21 cellular contexts compared by ENCODE assay signal in genomic region chr6:64083261-64083660, GRCh38.
A peak's percentile ranks its signal among the peaks of the same experiment; 100 is the strongest.
DNase-seq lines count a peak whose midpoint lies in the region; ATAC-seq and TF ChIP-seq lines count a peak whose summit lies in the region.
"Had no signal": no experiment of that assay in that cellular context is flagged by ENCODE, and none has a peak within 500 bp of the region (broad histone marks: within the 10 kb centered on the region; RNA-seq: fewer than 3 reads in every experiment).

No MANE protein-coding gene starts in this region.

- H3K9me3 Mint-ChIP-seq in WTC11, result peaks cover 29% of the 10 kb centered on the region

- no peak overlapping the region for H2AK5ac ChIP-seq in mesendoderm (ENCODE audit: low read length)

- POLR2A ChIA-PET in WTC11 (lab: Charles Lee), result no interaction called here

- H4K8ac ChIP-seq in mesendoderm (ENCODE audit: low read depth, low read length), result no peak overlapping the region

- H3K4me3 Mint-ChIP-seq in WTC11, result no peak overlapping the region
- H3K4me3 Mint-ChIP-seq: HFFc6; T-helper 2 cell treated with Interferon-gamma antibody and Interleukin-4, amounts not matched to agents 5 μg/mL and 100 μg/mL, for 36 hours had no signal

- H2BK15ac ChIP-seq in mesendoderm (replicated peaks; ENCODE audit: low read depth), result no peak overlapping the region

- no peak overlapping the region for H3K56ac ChIP-seq in mesendoderm (ENCODE audit: low read length)

- peaks cover 4% of the 10 kb centered on the region for H3K36me3 Mint-ChIP-seq in WTC11

- H3K79me2 ChIP-seq in hepatocyte (no peaks in the 10 kb centered on the region), mesendoderm (ENCODE audit: control insufficient read depth, insufficient read depth, low read length) (no peaks in the 10 kb centered on the region)

- no peaks in the 10 kb centered on the region for H3K4me1 Mint-ChIP-seq in WTC11

- H3K27ac ChIP-seq in hepatocyte (peak overlapping the region; percentile 67), mesendoderm (ENCODE audit: low read depth, low read length) (no peak overlapping the region)
- H3K27ac ChIP-seq: A549 had no signal

- WGBS in hepatocyte (ENCODE audit: low lambda C conversion rate, missing lambda C conversion rate), result 100% methylated on average over 2 of the region's 2 CpGs
- no CpG with 5 or more reads among the region's 2 CpGs for WGBS in mesendoderm (ENCODE audit: extremely low coverage, insufficient coverage, low lambda C conversion rate)

- no peak overlapping the region for H2BK120ac ChIP-seq in mesendoderm (ENCODE audit: low read depth, low read length)

- no peaks in the 10 kb centered on the region for H3K79me1 ChIP-seq in mesendoderm (ENCODE audit: low read length)

- no peak overlapping the region for H3K23ac ChIP-seq in mesendoderm (ENCODE audit: low read length)

- no peak overlapping the region for H3K4ac ChIP-seq in mesendoderm (ENCODE audit: low read depth, low read length)

- H2AFZ ChIP-seq in hepatocyte, result no peak overlapping the region

- H4K20me1 ChIP-seq in hepatocyte (ENCODE audit: insufficient read depth, poor library complexity, severe bottlenecking), result no peaks in the 10 kb centered on the region

- H3K4me2 ChIP-seq in hepatocyte (no peak overlapping the region), mesendoderm (ENCODE audit: low read length) (no peak overlapping the region)
- H3K4me2 ChIP-seq: A549 had no signal

- H2BK5ac ChIP-seq in mesendoderm (ENCODE audit: low read length), result no peak overlapping the region

- H3K9me2 ChIP-seq in hepatocyte (replicated peaks; ENCODE audit: insufficient read depth), result no peaks in the 10 kb centered on the region

- peaks cover 14% of the 10 kb centered on the region for H3K4me1 ChIP-seq in hepatocyte (ENCODE audit: insufficient read depth)
- H3K4me1 ChIP-seq in mesendoderm (ENCODE audit: control insufficient read depth, low read depth, low read length), result no peaks in the 10 kb centered on the region
- H3K4me1 ChIP-seq: A549 had no signal

- TF ChIP-seq CTCF in hepatocyte (IDR thresholded peaks at IDR 0.05; ENCODE audit: poor library complexity) (no peak), WTC11 (IDR thresholded peaks at IDR 0.05) (no peak)

- ATAC-seq in GM18511 (IDR thresholded peaks at IDR 0.05; ENCODE audit: unreplicated experiment) (peak; percentile 87), GM19351 (IDR thresholded peaks at IDR 0.05; ENCODE audit: unreplicated experiment) (peak; percentile 48), HG03025 (IDR thresholded peaks at IDR 0.05; ENCODE audit: low FRiP score, unreplicated experiment) (peak; percentile 71), WTC11 (no peak)
- ATAC-seq: A549, Panc1, Right ventricle myocardium inferior had no signal

- CTCF ChIA-PET in WTC11 (lab: Charles Lee), result no interaction called here

- H3K18ac ChIP-seq in mesendoderm (ENCODE audit: low read length), result no peak overlapping the region

- H3K27me3 ChIP-seq in hepatocyte, result no peaks in the 10 kb centered on the region
- no peaks in the 10 kb centered on the region for H3K27me3 ChIP-seq in mesendoderm (ENCODE audit: insufficient read depth, low read length, poor library complexity)

- H3K9me3 ChIP-seq in hepatocyte (ENCODE audit: low read depth), result no peaks in the 10 kb centered on the region
- H3K9me3 ChIP-seq: A549, Caco-2 had no signal

- no peak overlapping the region for H3K27ac Mint-ChIP-seq in WTC11
- H3K27ac Mint-ChIP-seq: HFFc6; T-helper 2 cell treated with Interferon-gamma antibody and Interleukin-4, amounts not matched to agents 5 μg/mL and 100 μg/mL, for 36 hours had no signal

- H3K36me3 ChIP-seq in hepatocyte (replicated peaks; ENCODE audit: insufficient read depth, low read depth) (no peaks in the 10 kb centered on the region), mesendoderm (ENCODE audit: control insufficient read depth, insufficient read depth, low read length) (no peaks in the 10 kb centered on the region)

- H3K27me3 Mint-ChIP-seq in WTC11 (ENCODE audit: low read depth), result no peaks in the 10 kb centered on the region

- no peak for DNase-seq in hepatocyte (ENCODE audit: low spot score)
- DNase-seq in WTC11 (ENCODE audit: low spot score), result no peak
- no peak for DNase-seq in dedifferentiated amniotic fluid mesenchymal stem cell (ENCODE audit: extremely low spot score)
- no peak for DNase-seq in mesendoderm
- DNase-seq: C1 segment of cervical spinal cord, Caco-2, DMS153, EL, HFFc6, NCI-H1092, NCI-H146, NCI-H2081, NCI-H2227 treated with DMSO at 0.1 percent for 48 hours, NCI-H524 had no signal

- H3K4me3 ChIP-seq in hepatocyte, result no peak overlapping the region
- H3K4me3 ChIP-seq in mesendoderm (ENCODE audit: low read length), result no peak overlapping the region
- H3K4me3 ChIP-seq: A549 had no signal

- H4K5ac ChIP-seq in mesendoderm (ENCODE audit: low read length), result no peak overlapping the region

- no peak overlapping the region for H3K9ac ChIP-seq in mesendoderm (ENCODE audit: low read length)

TF ChIP-seq in WTC11, 78 proteins besides CTCF, POLR2A, EP300 and RAD21:
- TF ChIP-seq ZNF425 (CRISPR knock-in tag; conservative IDR thresholded peaks at IDR 0.05) (no peak), ETV6 (CRISPR knock-in tag; IDR thresholded peaks at IDR 0.05) (no peak), ERG (CRISPR knock-in tag; IDR thresholded peaks at IDR 0.05) (no peak), ELF4 (CRISPR knock-in tag; IDR thresholded peaks at IDR 0.05; ENCODE audit: low read depth) (no peak), JUN (CRISPR knock-in tag; IDR thresholded peaks at IDR 0.05) (no peak), GTF2I (CRISPR knock-in tag; conservative IDR thresholded peaks at IDR 0.05) (no peak), EMX1 (CRISPR knock-in tag; IDR thresholded peaks at IDR 0.05) (no peak), CBFB (CRISPR knock-in tag; IDR thresholded peaks at IDR 0.05; ENCODE audit: low read depth) (no peak), GRHL2 (CRISPR knock-in tag; IDR thresholded peaks at IDR 0.05; ENCODE audit: insufficient replicate concordance, severe bottlenecking) (no peak), ZNF263 (CRISPR knock-in tag; IDR thresholded peaks at IDR 0.05; ENCODE audit: low read depth) (no peak), ZNF416 (CRISPR knock-in tag; IDR thresholded peaks at IDR 0.05) (no peak), MXD4 (CRISPR knock-in tag; IDR thresholded peaks at IDR 0.05; ENCODE audit: borderline replicate concordance) (no peak)
TF ChIP-seq in WTC11: peak in this region for 0.
